ENCODE assay signal across 1 cellular context in genomic region chr17:29219378-29220047, GRCh38.
TF ChIP-seq lines count a peak whose summit lies in the region.

No MANE protein-coding gene starts in this region.

TF ChIP-seq in K562, 482 proteins besides CTCF, POLR2A, EP300 and RAD21 (continued from another document and continues in another):
- TF ChIP-seq ZNF277 (CRISPR knock-in tag; IDR thresholded peaks at IDR 0.05; ENCODE audit: borderline replicate concordance) (no peak), TCF3 (CRISPR knock-in tag; IDR thresholded peaks at IDR 0.05) (no peak), CEBPG (CRISPR knock-in tag; IDR thresholded peaks at IDR 0.05) (no peak), CEBPG (tag; conservative IDR thresholded peaks at IDR 0.05 in 1 of 2, IDR thresholded peaks at IDR 0.05 in 1 of 2) (no peak), PTRF (tag; IDR thresholded peaks at IDR 0.05) (no peak), THRA (IDR thresholded peaks at IDR 0.05) (peak; percentile 83), ZNF75A (CRISPR knock-in tag; IDR thresholded peaks at IDR 0.05) (no peak), GABPA (tag; conservative IDR thresholded peaks at IDR 0.05; ENCODE audit: low read depth) (no peak), E2F8 (IDR thresholded peaks at IDR 0.05; ENCODE audit: low read depth, partially characterized antibody) (no peak), ZNF830 (CRISPR knock-in tag; IDR thresholded peaks at IDR 0.05) (no peak), XRCC5 (IDR thresholded peaks at IDR 0.05; ENCODE audit: low read depth, low read length) (peak; percentile 80), GTF2A2 (tag; IDR thresholded peaks at IDR 0.05) (no peak), SMARCA4 (IDR thresholded peaks at IDR 0.05) (peak; percentile 53; the same call in 1 of the 2 replicates), E2F5 (CRISPR knock-in tag; IDR thresholded peaks at IDR 0.05) (no peak), ASH1L (IDR thresholded peaks at IDR 0.05; ENCODE audit: borderline replicate concordance, low read depth, partially characterized antibody) (no peak), DLX4 (CRISPR knock-in tag; IDR thresholded peaks at IDR 0.05) (no peak), TARDBP (IDR thresholded peaks at IDR 0.05) (0 out of 2 replicates have a peak, but pooled peaks have one; percentile 54), RFX5 (IDR thresholded peaks at IDR 0.05; ENCODE audit: low read depth, low read length) (no peak), ZNF217 (CRISPR knock-in tag; IDR thresholded peaks at IDR 0.05) (no peak), JUNB (CRISPR knock-in tag; conservative IDR thresholded peaks at IDR 0.05) (no peak), HNRNPLL (IDR thresholded peaks at IDR 0.05; ENCODE audit: low read depth, low read length, poor library complexity, severe bottlenecking) (no peak), NCOA6 (IDR thresholded peaks at IDR 0.05) (no peak), MYNN (IDR thresholded peaks at IDR 0.05) (0 out of 2 replicates have a peak, but pooled peaks have one; percentile 24), MYNN (CRISPR knock-in tag; IDR thresholded peaks at IDR 0.05) (no peak), JUND (IDR thresholded peaks at IDR 0.05; ENCODE audit: borderline replicate concordance, low read depth, low read length) (peak; percentile 27; the same call in 1 of the 2 replicates), JUND (tag; IDR thresholded peaks at IDR 0.05; ENCODE audit: borderline replicate concordance, low read depth, low read length) (peak; percentile 36; the same call in 2 of the 3 replicates), HOXB6 (CRISPR knock-in tag; IDR thresholded peaks at IDR 0.05; ENCODE audit: borderline replicate concordance) (no peak), ZNF398 (CRISPR knock-in tag; IDR thresholded peaks at IDR 0.05) (no peak), ZNF165 (CRISPR knock-in tag; IDR thresholded peaks at IDR 0.05; ENCODE audit: borderline replicate concordance) (no peak), HNRNPL (IDR thresholded peaks at IDR 0.05; ENCODE audit: low read depth, low read length) (no peak), ZBTB12 (CRISPR knock-in tag; IDR thresholded peaks at IDR 0.05) (no peak), POLR3G (IDR thresholded peaks at IDR 0.05; ENCODE audit: extremely low read depth, insufficient read length, insufficient replicate concordance) (no peak), E2F1 (CRISPR knock-in tag; IDR thresholded peaks at IDR 0.05) (0 out of 2 replicates have a peak, but pooled peaks have one; percentile 47), POLR2B (IDR thresholded peaks at IDR 0.05; ENCODE audit: low read depth, partially characterized antibody) (no peak), ZNF184 (CRISPR knock-in tag; IDR thresholded peaks at IDR 0.05) (no peak), GTF2B (IDR thresholded peaks at IDR 0.05; ENCODE audit: extremely low read depth, insufficient read length) (no peak), CBFA2T3 (IDR thresholded peaks at IDR 0.05) (no peak), CBX3 (IDR thresholded peaks at IDR 0.05; ENCODE audit: borderline replicate concordance in 1 of 2, low read length in 2 of 2) (0 out of 3 replicates have a peak, but pooled peaks of 1 of the 2 experiments have one; percentile 57), CBX1 (IDR thresholded peaks at IDR 0.05; ENCODE audit: low read depth) (no peak), FOS (IDR thresholded peaks at IDR 0.05; ENCODE audit: extremely low read depth, insufficient read length) (no peak), SMARCA5 (IDR thresholded peaks at IDR 0.05) (no peak), ESRRA (IDR thresholded peaks at IDR 0.05; ENCODE audit: borderline replicate concordance, low read depth) (peak; percentile 77; the same call in 1 of the 2 replicates), RBM15 (IDR thresholded peaks at IDR 0.05; ENCODE audit: insufficient read depth, low read length) (no peak), CBX2 (IDR thresholded peaks at IDR 0.05; ENCODE audit: insufficient read depth, low read length, poor library complexity, severe bottlenecking) (no peak), TBL1XR1 (IDR thresholded peaks at IDR 0.05; ENCODE audit: low read length in 2 of 2) (peak in 1 of 2 experiments; percentile 56; a peak in 1 of 4 replicates), KHSRP (IDR thresholded peaks at IDR 0.05) (no peak), ATF4 (CRISPR knock-in tag; IDR thresholded peaks at IDR 0.05) (no peak), L3MBTL2 (IDR thresholded peaks at IDR 0.05) (peak; percentile 12; the same call in 1 of the 2 replicates), ZNF274 (IDR thresholded peaks at IDR 0.05; ENCODE audit: borderline replicate concordance, low read depth, low read length) (no peak), MLX (CRISPR knock-in tag; conservative IDR thresholded peaks at IDR 0.05) (no peak), CXXC5 (CRISPR knock-in tag; IDR thresholded peaks at IDR 0.05) (peak; percentile 18; the same call in 1 of the 2 replicates), TSC22D4 (tag; IDR thresholded peaks at IDR 0.05) (no peak), PML (IDR thresholded peaks at IDR 0.05; ENCODE audit: low read length) (no peak), NFATC3 (IDR thresholded peaks at IDR 0.05) (no peak), MYBL2 (IDR thresholded peaks at IDR 0.05; ENCODE audit: low read depth) (no peak), MYBL2 (CRISPR knock-in tag; IDR thresholded peaks at IDR 0.05; ENCODE audit: borderline replicate concordance) (no peak), TOE1 (IDR thresholded peaks at IDR 0.05; ENCODE audit: borderline replicate concordance) (0 out of 2 replicates have a peak, but pooled peaks have one; percentile 27), TOE1 (CRISPR knock-in tag; IDR thresholded peaks at IDR 0.05; ENCODE audit: borderline replicate concordance, low read depth) (no peak)
